17 cellular contexts compared by ENCODE assay signal in genomic region chr12:6508087-6508486, GRCh38. TPM values are rescaled to one million over a fixed set of nuclear protein-coding genes. Genes with fewer than 3 reads are reported as not detected.
A peak's percentile ranks its signal among the peaks of the same experiment; 100 is the strongest.
DNase-seq lines count a peak whose midpoint lies in the region; ATAC-seq, FAIRE-seq and TF ChIP-seq lines count a peak whose summit lies in the region.
"Had no signal": no experiment of that assay in that cellular context is flagged by ENCODE, and none has a peak within 500 bp of the region (broad histone marks: within the 10 kb centered on the region; RNA-seq: fewer than 3 reads in every experiment).

No MANE protein-coding gene starts in this region.

- TF ChIP-seq POLR2A in endothelial cell of umbilical vein (IDR thresholded peaks at IDR 0.05; ENCODE audit: low read depth, low read length) = no peak

- no peaks in the 10 kb centered on the region for H3K9me3 ChIP-seq in cardiac muscle cell (ENCODE audit: low read depth)
- H3K9me3 ChIP-seq in heart right ventricle = no peaks in the 10 kb centered on the region
- H3K9me3 ChIP-seq in endothelial cell of umbilical vein (replicated peaks; ENCODE audit: control insufficient read depth, insufficient read depth, low read length) = no peaks in the 10 kb centered on the region
- no peaks in the 10 kb centered on the region for H3K9me3 ChIP-seq in tibial artery
- H3K9me3 ChIP-seq: heart left ventricle, MG63 had no signal

- H3K36me3 ChIP-seq in cardiac muscle cell (peaks cover 24% of the 10 kb centered on the region), heart right ventricle (peaks cover 0 to 88% (median 15%) of the 10 kb centered on the region in 9 donors), endothelial cell of umbilical vein (ENCODE audit: control insufficient read depth in 2 of 2, extremely low read depth in 1 of 2, insufficient read depth in 2 of 2, low read length in 2 of 2) (peaks cover 6 to 7% of the 10 kb centered on the region in 2 experiments), tibial artery (peaks cover 29 to 58% (median 31%) of the 10 kb centered on the region in 3 donors)

- TSS peak; percentile 25 for BruUV-seq in endothelial cell of umbilical vein (replicated peaks; lab: Mats Ljungman, UMichigan)

- H3K27ac ChIP-seq in cardiac muscle cell = peak overlapping the region; percentile 95
- peak overlapping the region in 3 of 10 donors; percentile 8 to 50 (median 26) for H3K27ac ChIP-seq in heart right ventricle
- H3K27ac ChIP-seq in endothelial cell of umbilical vein (ENCODE audit: insufficient read depth, low read depth, low read length) = no peak overlapping the region
- H3K27ac ChIP-seq in tibial artery = peak overlapping the region; percentile 56 to 70

- H2AFZ ChIP-seq in endothelial cell of umbilical vein (ENCODE audit: low read depth, low read length) = no peak overlapping the region

- no peaks in the 10 kb centered on the region for H3K27me3 ChIP-seq in cardiac muscle cell
- H3K27me3 ChIP-seq in heart right ventricle = no peaks in the 10 kb centered on the region
- no peaks in the 10 kb centered on the region for H3K27me3 ChIP-seq in endothelial cell of umbilical vein (ENCODE audit: control insufficient read depth in 2 of 2, insufficient read depth in 2 of 2, low read length in 2 of 2)
- H3K27me3 ChIP-seq in tibial artery = no peaks in the 10 kb centered on the region
- H3K27me3 ChIP-seq: heart left ventricle, MG63 had no signal

- no peak overlapping the region for H3K4me2 ChIP-seq in endothelial cell of umbilical vein (ENCODE audit: insufficient read depth, low read length)

- no peak for ATAC-seq in heart right ventricle
- ATAC-seq in GM18873 (IDR thresholded peaks at IDR 0.05; ENCODE audit: low FRiP score, unreplicated experiment) = no peak
- ATAC-seq: activated CD4-positive, alpha-beta T cell treated with anti-CD3 and anti-CD28 coated beads for 36 hours; CD8-positive, alpha-beta T cell; heart left ventricle had no signal

- H3K4me3 ChIP-seq in cardiac muscle cell (no peak overlapping the region), heart right ventricle (no peak overlapping the region), endothelial cell of umbilical vein (replicated peaks in 1 of 3; ENCODE audit: insufficient read depth in 1 of 3, low read depth in 1 of 3, low read length in 3 of 3) (no peak overlapping the region), tibial artery (no peak overlapping the region)
- H3K4me3 ChIP-seq: heart left ventricle, MG63 had no signal

- WGBS in heart right ventricle, 2 donors = 83 to 87% methylated on average over 7 of the region's 7 CpGs

- peaks cover 32% of the 10 kb centered on the region for H3K79me2 ChIP-seq in endothelial cell of umbilical vein (ENCODE audit: control insufficient read depth, insufficient read depth, low read length)

- no peaks in the 10 kb centered on the region for H3K9me1 ChIP-seq in endothelial cell of umbilical vein (replicated peaks; ENCODE audit: control insufficient read depth, extremely low read depth, insufficient read depth, low read length)

- intact Hi-C loops in heart right ventricle (cut with DNase I) = no loop called here
- intact Hi-C loops in endothelial cell of umbilical vein (cut with micrococcal nuclease) = no loop called here
- intact Hi-C loops in tibial artery (cut with DNase I; ENCODE audit: low total_unique reads) = no loop called here

- POLR2A ChIA-PET in endothelial cell of umbilical vein (lab: Charles Lee) = interaction anchor here (0.9 kb wide), 1 partner anchor 15 kb away, joined by 3 read pairs; the partner anchor contains the start of gene MRPL51

- dilution Hi-C loops in endothelial cell of umbilical vein (cut with MboI; ENCODE audit: extremely low pct_ligation_motif_present, low sequenced_read_pairs) = no loop called here

- no peak overlapping the region for H3K9ac ChIP-seq in endothelial cell of umbilical vein (replicated peaks; ENCODE audit: extremely low read depth, insufficient read depth, low read length)

- no peak for FAIRE-seq in endothelial cell of umbilical vein (lab: Jason Lieb, UNC)
- FAIRE-seq: GM18507 had no signal

- no peaks in the 10 kb centered on the region for H4K20me1 ChIP-seq in endothelial cell of umbilical vein (replicated peaks; ENCODE audit: control insufficient read depth, extremely low read depth, insufficient read depth, low read length)

- H3K4me1 ChIP-seq in cardiac muscle cell (ENCODE audit: low read depth) (peaks cover 13% of the 10 kb centered on the region), heart right ventricle (peaks cover 0 to 10% (median 0%) of the 10 kb centered on the region in 9 donors), endothelial cell of umbilical vein (ENCODE audit: control insufficient read depth, extremely low read depth, insufficient read depth, low read length) (peaks cover 2% of the 10 kb centered on the region), tibial artery (peaks cover 0 to 17% (median 5%) of the 10 kb centered on the region in 4 donors)

- no peak for TF ChIP-seq CTCF in cardiac muscle cell (IDR thresholded peaks at IDR 0.05; ENCODE audit: low read depth, low read length)
- no peak for TF ChIP-seq CTCF in heart right ventricle (IDR thresholded peaks at IDR 0.05)
- TF ChIP-seq CTCF in endothelial cell of umbilical vein (IDR thresholded peaks at IDR 0.05; ENCODE audit: extremely low read depth in 1 of 2, insufficient read depth in 1 of 2, low read depth in 1 of 2, low read length in 2 of 2) = no peak
- no peak for TF ChIP-seq CTCF in tibial artery (IDR thresholded peaks at IDR 0.05)

- CTCF ChIA-PET in endothelial cell of umbilical vein (lab: Charles Lee) = interaction anchor here (0.9 to 1.2 kb wide), 2 partner anchors 15 to 30 kb away, joined by 3 to 5 read pairs; partner anchors contain the start of gene MRPL51

- no peak for DNase-seq in cardiac muscle cell (ENCODE audit: low read depth in 1 of 2, low spot score in 1 of 2)
- DNase-seq in heart right ventricle = no peak
- DNase-seq in endothelial cell of umbilical vein (ENCODE audit: low read depth, low spot score) = no peak
- DNase-seq in tibial artery = no peak
- no peak for DNase-seq in AG08395 (ENCODE audit: low spot score)
- DNase-seq: activated CD4-positive, alpha-beta T cell treated with anti-CD3 and anti-CD28 coated beads for 36 hours; activated T-cell treated with anti-CD3 and anti-CD28 coated beads for 4 hours; CD8-positive, alpha-beta T cell; DMS79 treated with DMSO at 0.1 percent for 48 hours; heart left ventricle; MG63; NCI-H187; NCI-H510A; stimulated activated CD4-positive, alpha-beta T cell treated with anti-CD3 and anti-CD28 coated beads, Interleukin-15, amount 100 ng/mL, for 24 hours; stimulated activated naive CD4-positive, alpha-beta T cell treated with Interleukin-2 at 50 U/mL for 16 hours had no signal

RNA-seq across cellular contexts. Expression of gene NCAPD2, which starts 14.2 kb away (rescaled TPM):
- total RNA-seq in cardiac muscle cell = 134 and 156 TPM in 2 replicates
- polyA plus RNA-seq in cardiac muscle cell = 20.2 and 70.7 TPM in 2 replicates
- total RNA-seq in heart right ventricle = 10 to 100 TPM in 8 of 10 donors, 1 to 10 TPM in 2; 8.4 to 18.8 (median 13.1) TPM
- 1 to 10 TPM; 5.4 to 5.8 TPM for polyA plus RNA-seq in heart right ventricle
- total RNA-seq in endothelial cell of umbilical vein = 77.3 and 90.1 TPM in 2 replicates
- 33.6 and 41.8 TPM in 2 replicates for polyA plus RNA-seq in endothelial cell of umbilical vein
- 51.2 and 57.2 TPM in 2 replicates for polyA plus RNA-seq in endothelial cell of umbilical vein (2011; cell fraction: cytosol; rRNA removed)
- 57.7 and 61.4 TPM in 2 replicates for polyA plus RNA-seq in endothelial cell of umbilical vein (2011; cell fraction: nucleus; rRNA removed)
- 32.3 and 64.2 TPM in 2 replicates for polyA plus RNA-seq in endothelial cell of umbilical vein (2012)
- 96.4 and 101 TPM in 2 replicates for polyA minus RNA-seq in endothelial cell of umbilical vein
- polyA minus RNA-seq in endothelial cell of umbilical vein (2011; cell fraction: cytosol; rRNA and poly(A)+ RNA removed) = 117 TPM
- polyA minus RNA-seq in endothelial cell of umbilical vein (2011; cell fraction: nucleus; rRNA and poly(A)+ RNA removed) = 40.0 and 76.8 TPM in 2 replicates

RNA-seq across cellular contexts. Expression of gene MRPL51, which starts 15.0 kb away (rescaled TPM):
- total RNA-seq in cardiac muscle cell (75.1 and 104 TPM in 2 replicates), heart right ventricle (100 to 1,000 TPM; 232 to 300 (median 255) TPM), endothelial cell of umbilical vein (267 and 273 TPM in 2 replicates)
- polyA plus RNA-seq in cardiac muscle cell (279 and 308 TPM in 2 replicates), heart right ventricle (100 to 1,000 TPM; 123 to 181 TPM), endothelial cell of umbilical vein (84.5 and 147 TPM in 2 replicates)
- 159 and 183 TPM in 2 replicates for polyA plus RNA-seq in endothelial cell of umbilical vein (2011; cell fraction: cytosol; rRNA removed)
- polyA plus RNA-seq in endothelial cell of umbilical vein (2011; cell fraction: nucleus; rRNA removed) = 54.5 and 64.9 TPM in 2 replicates
- 256 and 305 TPM in 2 replicates for polyA plus RNA-seq in endothelial cell of umbilical vein (2012)
- 33.5 and 42.6 TPM in 2 replicates for polyA minus RNA-seq in endothelial cell of umbilical vein
- 41.8 TPM for polyA minus RNA-seq in endothelial cell of umbilical vein (2011; cell fraction: cytosol; rRNA and poly(A)+ RNA removed)
- polyA minus RNA-seq in endothelial cell of umbilical vein (2011; cell fraction: nucleus; rRNA and poly(A)+ RNA removed) = 9.0 and 11.2 TPM in 2 replicates

RNA-seq across cellular contexts. Expression of gene GAPDH, which starts 26.2 kb away (rescaled TPM):
- total RNA-seq in cardiac muscle cell = 8,013 and 12,904 TPM in 2 replicates
- 11,564 and 14,299 TPM in 2 replicates for polyA plus RNA-seq in cardiac muscle cell
- 1,000 to 10,000 TPM; 4,081 to 7,888 (median 4,666) TPM for total RNA-seq in heart right ventricle
- polyA plus RNA-seq in heart right ventricle = 1,000 to 10,000 TPM; 5,840 to 6,426 TPM
- 4,245 and 4,648 TPM in 2 replicates for total RNA-seq in endothelial cell of umbilical vein
- 8,748 and 10,370 TPM in 2 replicates for polyA plus RNA-seq in endothelial cell of umbilical vein
- polyA plus RNA-seq in endothelial cell of umbilical vein (2011; cell fraction: cytosol; rRNA removed) = 9,573 and 9,900 TPM in 2 replicates
- polyA plus RNA-seq in endothelial cell of umbilical vein (2011; cell fraction: nucleus; rRNA removed) = 2,700 and 3,179 TPM in 2 replicates
- 5,034 and 5,687 TPM in 2 replicates for polyA plus RNA-seq in endothelial cell of umbilical vein (2012)
- 7,250 and 7,739 TPM in 2 replicates for polyA minus RNA-seq in endothelial cell of umbilical vein
- polyA minus RNA-seq in endothelial cell of umbilical vein (2011; cell fraction: cytosol; rRNA and poly(A)+ RNA removed) = 5,221 TPM
- polyA minus RNA-seq in endothelial cell of umbilical vein (2011; cell fraction: nucleus; rRNA and poly(A)+ RNA removed) = 818 and 923 TPM in 2 replicates

RNA-seq across cellular contexts. Expression of gene VAMP1, which starts 37.6 kb away (rescaled TPM):
- total RNA-seq in cardiac muscle cell (15.1 and 17.7 TPM in 2 replicates), heart right ventricle (1 to 10 TPM; 1.4 to 6.1 (median 3.0) TPM), endothelial cell of umbilical vein (6.6 and 7.0 TPM in 2 replicates)
- polyA plus RNA-seq in cardiac muscle cell (14.9 and 28.4 TPM in 2 replicates), heart right ventricle (10 to 100 TPM in 1 of 2 donors, 1 to 10 TPM in 1; 2.7 to 10.2 TPM), endothelial cell of umbilical vein (9.0 and 9.9 TPM in 2 replicates)
- polyA plus RNA-seq in endothelial cell of umbilical vein (2011; cell fraction: cytosol; rRNA removed) = 4.3 and 5.3 TPM in 2 replicates
- 30.7 and 42.7 TPM in 2 replicates for polyA plus RNA-seq in endothelial cell of umbilical vein (2011; cell fraction: nucleus; rRNA removed)
- polyA plus RNA-seq in endothelial cell of umbilical vein (2012) = 6.9 and 8.4 TPM in 2 replicates
- 5.5 and 12.9 TPM in 2 replicates for polyA minus RNA-seq in endothelial cell of umbilical vein
- 28.1 TPM for polyA minus RNA-seq in endothelial cell of umbilical vein (2011; cell fraction: cytosol; rRNA and poly(A)+ RNA removed)
- 7.4 and 9.7 TPM in 2 replicates for polyA minus RNA-seq in endothelial cell of umbilical vein (2011; cell fraction: nucleus; rRNA and poly(A)+ RNA removed)

RNA-seq across cellular contexts. Expression of gene IFFO1, which starts 47.8 kb away (rescaled TPM):
- total RNA-seq in cardiac muscle cell (18.0 and 29.0 TPM in 2 replicates), heart right ventricle (10 to 100 TPM; 10.5 to 21.6 (median 17.3) TPM), endothelial cell of umbilical vein (26.4 and 27.7 TPM in 2 replicates)
- polyA plus RNA-seq in cardiac muscle cell (25.4 and 28.4 TPM in 2 replicates), heart right ventricle (10 to 100 TPM; 14.3 to 30.5 TPM), endothelial cell of umbilical vein (41.0 and 41.2 TPM in 2 replicates)
- polyA plus RNA-seq in endothelial cell of umbilical vein (2011; cell fraction: cytosol; rRNA removed) = 15.9 and 21.0 TPM in 2 replicates
- polyA plus RNA-seq in endothelial cell of umbilical vein (2011; cell fraction: nucleus; rRNA removed) = 156 and 161 TPM in 2 replicates
- 18.3 and 26.1 TPM in 2 replicates for polyA plus RNA-seq in endothelial cell of umbilical vein (2012)
- polyA minus RNA-seq in endothelial cell of umbilical vein = 19.2 and 20.3 TPM in 2 replicates
- polyA minus RNA-seq in endothelial cell of umbilical vein (2011; cell fraction: cytosol; rRNA and poly(A)+ RNA removed) = not detected
- 12.7 and 20.1 TPM in 2 replicates for polyA minus RNA-seq in endothelial cell of umbilical vein (2011; cell fraction: nucleus; rRNA and poly(A)+ RNA removed)
